Comparison of ENCODE assay signal across 23 cellular contexts in genomic region chr3:13082677-13083076, GRCh38.
"Had no signal": no experiment of that assay in that cellular context is flagged by ENCODE, and none has a peak within 500 bp of the region (broad histone marks: within the 10 kb centered on the region; RNA-seq: fewer than 3 reads in every experiment).

No MANE protein-coding gene starts in this region.

- H3K4me1 ChIP-seq: left lung, upper lobe of right lung had no signal

- H3K4me3 ChIP-seq: body of pancreas, cardiac muscle cell, left lung, upper lobe of right lung had no signal

- H3K36me3 Mint-ChIP-seq: activated CD8-positive, alpha-beta memory T cell treated with anti-CD3 and anti-CD28 coated beads, Interleukin-2, amount 10 ng/mL, durations not matched to agents 7 days and 5 days; activated naive CD4-positive, alpha-beta T cell treated with anti-CD3 and anti-CD28 coated beads, Interleukin-2, amount 10 ng/mL, durations not matched to agents 7 days and 5 days had no signal

- H3K27ac ChIP-seq: body of pancreas, cardiac muscle cell, left lung, upper lobe of right lung had no signal

- H3K9me3 ChIP-seq: body of pancreas, left lung, upper lobe of right lung had no signal

- H3K27ac Mint-ChIP-seq: activated CD8-positive, alpha-beta memory T cell treated with anti-CD3 and anti-CD28 coated beads, Interleukin-2, amount 10 ng/mL, durations not matched to agents 7 days and 5 days; activated CD8-positive, alpha-beta T cell treated with anti-CD3 and anti-CD28 coated beads for 36 hours; activated naive CD4-positive, alpha-beta T cell treated with anti-CD3 and anti-CD28 coated beads, Interleukin-2, amount 10 ng/mL, durations not matched to agents 7 days and 5 days; dendritic cell treated with granulocyte-macrophage colony-stimulating factor and Interleukin-4, amounts not matched to agents 40 ng/mL and 50 ng/mL, for 4 days; nephron; T-helper 1 cell treated with Interleukin-12 subunit alpha and Interleukin-12 subunit beta and Interleukin-4 antibody, amounts not matched to agents 30 μg/mL and 1 μg/mL, for 36 hours had no signal

- ATAC-seq: activated CD8-positive, alpha-beta memory T cell treated with anti-CD3 and anti-CD28 coated beads, Interleukin-2, amount 10 ng/mL, durations not matched to agents 7 days and 5 days; activated CD8-positive, alpha-beta T cell treated with anti-CD3 and anti-CD28 coated beads for 36 hours; body of pancreas; left lung; stimulated activated naive CD8-positive, alpha-beta T cell treated with anti-CD3 and anti-CD28 coated beads, Interleukin-15, Interleukin-2, amounts not matched to agents 100 U/mL and 50 U/mL, for 24 hours; upper lobe of right lung had no signal

- H3K4me3 Mint-ChIP-seq: activated CD8-positive, alpha-beta memory T cell treated with anti-CD3 and anti-CD28 coated beads, Interleukin-2, amount 10 ng/mL, durations not matched to agents 7 days and 5 days; activated CD8-positive, alpha-beta T cell treated with anti-CD3 and anti-CD28 coated beads for 36 hours; activated naive CD4-positive, alpha-beta T cell treated with anti-CD3 and anti-CD28 coated beads, Interleukin-2, amount 10 ng/mL, durations not matched to agents 7 days and 5 days; dendritic cell treated with granulocyte-macrophage colony-stimulating factor and Interleukin-4, amounts not matched to agents 40 ng/mL and 50 ng/mL, for 4 days; nephron; T-helper 1 cell treated with Interleukin-12 subunit alpha and Interleukin-12 subunit beta and Interleukin-4 antibody, amounts not matched to agents 30 μg/mL and 1 μg/mL, for 36 hours had no signal

- H3K36me3 ChIP-seq: cardiac muscle cell, left lung, upper lobe of right lung had no signal

- H3K9me3 Mint-ChIP-seq: activated CD8-positive, alpha-beta T cell treated with anti-CD3 and anti-CD28 coated beads for 36 hours; activated naive CD4-positive, alpha-beta T cell treated with anti-CD3 and anti-CD28 coated beads, Interleukin-2, amount 10 ng/mL, durations not matched to agents 7 days and 5 days; dendritic cell treated with granulocyte-macrophage colony-stimulating factor and Interleukin-4, amounts not matched to agents 40 ng/mL and 50 ng/mL, for 4 days; nephron; T-helper 1 cell treated with Interleukin-12 subunit alpha and Interleukin-12 subunit beta and Interleukin-4 antibody, amounts not matched to agents 30 μg/mL and 1 μg/mL, for 36 hours had no signal

- DNase-seq: activated CD4-positive, alpha-beta T cell treated with anti-CD3 and anti-CD28 coated beads for 4 hours; activated CD4-positive, CD25-positive, alpha-beta regulatory T cell; activated CD8-positive, alpha-beta memory T cell treated with anti-CD3 and anti-CD28 coated beads, Interleukin-2, amount 10 ng/mL, durations not matched to agents 7 days and 5 days; activated CD8-positive, alpha-beta T cell treated with anti-CD3 and anti-CD28 coated beads for 36 hours; activated effector memory CD4-positive, alpha-beta T cell treated with anti-CD3 and anti-CD28 coated beads, Interleukin-2, amount 50 U/mL, for 16 hours; activated naive CD4-positive, alpha-beta T cell treated with anti-CD3 and anti-CD28 coated beads, Interleukin-2, amount 10 ng/mL, durations not matched to agents 7 days and 5 days; activated T-cell treated with anti-CD3 and anti-CD28 coated beads for 4 hours; anterior cingulate cortex; body of pancreas; effector CD4-positive, alpha-beta T cell; mammary epithelial cell; midbrain; nucleus accumbens; stimulated activated CD4-positive, alpha-beta T cell treated with anti-CD3 and anti-CD28 coated beads, Interleukin-2, amount 100 ng/mL, for 48 hours; stimulated activated CD8-positive, alpha-beta memory T cell treated with anti-CD3 and anti-CD28 coated beads, Interleukin-4, amount 100 ng/mL, for 48 hours; stimulated activated naive CD8-positive, alpha-beta T cell treated with anti-CD3 and anti-CD28 coated beads, Interleukin-15, Interleukin-2, amounts not matched to agents 100 U/mL and 50 U/mL, for 24 hours; T1000; upper lobe of right lung had no signal

- H3K27me3 Mint-ChIP-seq: activated CD8-positive, alpha-beta memory T cell treated with anti-CD3 and anti-CD28 coated beads, Interleukin-2, amount 10 ng/mL, durations not matched to agents 7 days and 5 days; activated CD8-positive, alpha-beta T cell treated with anti-CD3 and anti-CD28 coated beads for 36 hours had no signal
